10 cellular contexts compared by ENCODE assay signal in genomic region chr7:44284216-44284615, GRCh38. TPM values are rescaled to one million over a fixed set of nuclear protein-coding genes. Genes with fewer than 3 reads are reported as not detected.
DNase-seq lines count a peak whose midpoint lies in the region; ATAC-seq and TF ChIP-seq lines count a peak whose summit lies in the region.
"Had no signal": no experiment of that assay in that cellular context is flagged by ENCODE, and none has a peak within 500 bp of the region (broad histone marks: within the 10 kb centered on the region; RNA-seq: fewer than 3 reads in every experiment).

No MANE protein-coding gene starts in this region.

- no peaks in the 10 kb centered on the region for H3K27me3 Mint-ChIP-seq in activated T-cell treated with anti-CD3 and anti-CD28 coated beads, Interleukin-2, amount 50 U/mL, for 24 hours
- H3K27me3 Mint-ChIP-seq in type B pancreatic cell: no peaks in the 10 kb centered on the region

- no peak overlapping the region for H3K4me3 Mint-ChIP-seq in activated T-cell treated with anti-CD3 and anti-CD28 coated beads, Interleukin-2, amount 50 U/mL, for 24 hours
- no peak overlapping the region for H3K4me3 Mint-ChIP-seq in type B pancreatic cell

- TF ChIP-seq CTCF in left lung (IDR thresholded peaks at IDR 0.05): no peak
- no peak for TF ChIP-seq CTCF in type B pancreatic cell (conservative IDR thresholded peaks at IDR 0.05)

- no peaks in the 10 kb centered on the region for H3K36me3 ChIP-seq in left lung

- H3K9me3 ChIP-seq in left lung: no peaks in the 10 kb centered on the region

- intact Hi-C loops in left lung (cut with DNase I): no loop called here

- H3K9me3 Mint-ChIP-seq in activated T-cell treated with anti-CD3 and anti-CD28 coated beads, Interleukin-2, amount 50 U/mL, for 24 hours: no peaks in the 10 kb centered on the region
- no peaks in the 10 kb centered on the region for H3K9me3 Mint-ChIP-seq in type B pancreatic cell

- no peak for ATAC-seq in left lung
- ATAC-seq in HG03175 (IDR thresholded peaks at IDR 0.05; ENCODE audit: unreplicated experiment): no peak
- ATAC-seq: foreskin keratinocyte had no signal

- H3K27ac Mint-ChIP-seq in activated T-cell treated with anti-CD3 and anti-CD28 coated beads, Interleukin-2, amount 50 U/mL, for 24 hours: no peak overlapping the region
- H3K27ac Mint-ChIP-seq in type B pancreatic cell: no peak overlapping the region

- no peaks in the 10 kb centered on the region for H3K4me1 ChIP-seq in left lung
- H3K4me1 ChIP-seq: foreskin keratinocyte had no signal

- no peaks in the 10 kb centered on the region for H3K4me1 Mint-ChIP-seq in activated T-cell treated with anti-CD3 and anti-CD28 coated beads, Interleukin-2, amount 50 U/mL, for 24 hours (ENCODE audit: low read depth)
- H3K4me1 Mint-ChIP-seq in type B pancreatic cell (ENCODE audit: unreplicated experiment): no peaks in the 10 kb centered on the region

- H3K27ac ChIP-seq in left lung: no peak overlapping the region
- H3K27ac ChIP-seq: foreskin keratinocyte had no signal

- no peak overlapping the region for H3K4me3 ChIP-seq in left lung

- H3K36me3 Mint-ChIP-seq in activated T-cell treated with anti-CD3 and anti-CD28 coated beads, Interleukin-2, amount 50 U/mL, for 24 hours (ENCODE audit: low read depth): no peaks in the 10 kb centered on the region
- no peaks in the 10 kb centered on the region for H3K36me3 Mint-ChIP-seq in type B pancreatic cell

- H3K27me3 ChIP-seq in left lung: no peaks in the 10 kb centered on the region
- H3K27me3 ChIP-seq: foreskin keratinocyte had no signal

- DNase-seq in activated T-cell treated with anti-CD3 and anti-CD28 coated beads, Interleukin-2, amount 50 U/mL, for 24 hours: peak; percentile 24
- DNase-seq in activated T-cell treated with anti-CD3 and anti-CD28 coated beads for 4 hours: no peak
- DNase-seq in activated naive CD4-positive, alpha-beta T cell treated with anti-CD3 and anti-CD28 coated beads, Interleukin-2, amount 50 U/mL, for 16 hours: peak; percentile 4
- peak; percentile 22 to 74 for DNase-seq in left lung
- DNase-seq in type B pancreatic cell (ENCODE audit: extremely low spot score, unreplicated experiment): peak; percentile 67
- no peak for DNase-seq in NCI-H1930 (lab: John Stamatoyannopoulos, UW)
- DNase-seq in nucleus accumbens (lab: John Stamatoyannopoulos, UW): no peak
- DNase-seq: foreskin keratinocyte, NCI-H146 had no signal

RNA-seq across cellular contexts. Expression of gene CAMK2B, which starts 41.2 kb away (rescaled TPM):
- total RNA-seq in left lung (under 1 TPM; 0.17 to 0.18 TPM), type B pancreatic cell (ENCODE audit: low replicate concordance) (7.6 and 8.4 TPM in 2 replicates)

Comparison
In these comparisons a context has a peak if more than half of its experiments do, and no peak if none do; other contexts are left out.
1. DNase-seq: peak in activated T-cell treated with anti-CD3 and anti-CD28 coated beads, Interleukin-2, amount 50 U/mL, for 24 hours (single experiment), activated naive CD4-positive, alpha-beta T cell treated with anti-CD3 and anti-CD28 coated beads, Interleukin-2, amount 50 U/mL, for 16 hours (single experiment), left lung (2 of 2) and type B pancreatic cell (single experiment); none in activated T-cell treated with anti-CD3 and anti-CD28 coated beads for 4 hours (single experiment), NCI-H1930 (0 of 2) and nucleus accumbens (0 of 56).